1 cellular context compared by ENCODE assay signal in the genomic region with DNA sequence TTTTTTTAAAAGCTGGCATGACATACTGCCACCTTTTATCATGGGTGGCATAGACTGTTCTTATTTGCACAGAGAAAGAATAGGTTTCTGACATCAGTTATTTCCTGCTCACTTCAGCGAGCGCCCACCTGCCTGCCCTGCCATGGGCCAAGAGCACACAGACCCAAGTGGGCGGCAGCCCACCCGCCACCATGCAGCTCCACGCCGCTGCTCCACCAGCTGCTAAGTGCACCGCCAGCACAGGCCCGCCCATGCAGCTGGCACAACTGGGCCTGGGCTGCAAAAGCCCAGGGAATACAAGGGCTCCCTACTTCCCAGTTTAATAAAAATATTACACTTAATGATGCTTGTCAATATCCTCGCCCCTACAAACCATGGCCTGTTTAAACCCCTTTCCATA.
TF ChIP-seq lines count a peak whose summit lies in the region.

No MANE protein-coding gene starts in this region.

TF ChIP-seq in SK-N-SH treated with all-trans-retinoic acid at 6 μM for 48 hours, 23 proteins besides CTCF, POLR2A, EP300 and RAD21 (continued from another document):
- TF ChIP-seq, protein P1, sequence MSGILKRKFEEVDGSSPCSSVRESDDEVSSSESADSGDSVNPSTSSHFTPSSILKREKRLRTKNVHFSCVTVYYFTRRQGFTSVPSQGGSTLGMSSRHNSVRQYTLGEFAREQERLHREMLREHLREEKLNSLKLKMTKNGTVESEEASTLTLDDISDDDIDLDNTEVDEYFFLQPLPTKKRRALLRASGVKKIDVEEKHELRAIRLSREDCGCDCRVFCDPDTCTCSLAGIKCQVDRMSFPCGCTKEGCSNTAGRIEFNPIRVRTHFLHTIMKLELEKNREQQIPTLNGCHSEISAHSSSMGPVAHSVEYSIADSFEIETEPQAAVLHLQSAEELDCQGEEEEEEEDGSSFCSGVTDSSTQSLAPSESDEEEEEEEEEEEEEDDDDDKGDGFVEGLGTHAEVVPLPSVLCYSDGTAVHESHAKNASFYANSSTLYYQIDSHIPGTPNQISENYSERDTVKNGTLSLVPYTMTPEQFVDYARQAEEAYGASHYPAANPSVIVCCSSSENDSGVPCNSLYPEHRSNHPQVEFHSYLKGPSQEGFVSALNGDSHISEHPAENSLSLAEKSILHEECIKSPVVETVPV (CRISPR knock-in tag; IDR thresholded peaks at IDR 0.05) = no peak
- TF ChIP-seq, protein P2, sequence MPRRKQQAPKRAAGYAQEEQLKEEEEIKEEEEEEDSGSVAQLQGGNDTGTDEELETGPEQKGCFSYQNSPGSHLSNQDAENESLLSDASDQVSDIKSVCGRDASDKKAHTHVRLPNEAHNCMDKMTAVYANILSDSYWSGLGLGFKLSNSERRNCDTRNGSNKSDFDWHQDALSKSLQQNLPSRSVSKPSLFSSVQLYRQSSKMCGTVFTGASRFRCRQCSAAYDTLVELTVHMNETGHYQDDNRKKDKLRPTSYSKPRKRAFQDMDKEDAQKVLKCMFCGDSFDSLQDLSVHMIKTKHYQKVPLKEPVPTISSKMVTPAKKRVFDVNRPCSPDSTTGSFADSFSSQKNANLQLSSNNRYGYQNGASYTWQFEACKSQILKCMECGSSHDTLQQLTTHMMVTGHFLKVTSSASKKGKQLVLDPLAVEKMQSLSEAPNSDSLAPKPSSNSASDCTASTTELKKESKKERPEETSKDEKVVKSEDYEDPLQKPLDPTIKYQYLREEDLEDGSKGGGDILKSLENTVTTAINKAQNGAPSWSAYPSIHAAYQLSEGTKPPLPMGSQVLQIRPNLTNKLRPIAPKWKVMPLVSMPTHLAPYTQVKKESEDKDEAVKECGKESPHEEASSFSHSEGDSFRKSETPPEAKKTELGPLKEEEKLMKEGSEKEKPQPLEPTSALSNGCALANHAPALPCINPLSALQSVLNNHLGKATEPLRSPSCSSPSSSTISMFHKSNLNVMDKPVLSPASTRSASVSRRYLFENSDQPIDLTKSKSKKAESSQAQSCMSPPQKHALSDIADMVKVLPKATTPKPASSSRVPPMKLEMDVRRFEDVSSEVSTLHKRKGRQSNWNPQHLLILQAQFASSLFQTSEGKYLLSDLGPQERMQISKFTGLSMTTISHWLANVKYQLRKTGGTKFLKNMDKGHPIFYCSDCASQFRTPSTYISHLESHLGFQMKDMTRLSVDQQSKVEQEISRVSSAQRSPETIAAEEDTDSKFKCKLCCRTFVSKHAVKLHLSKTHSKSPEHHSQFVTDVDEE (CRISPR knock-in tag; IDR thresholded peaks at IDR 0.05) = no peak
